Comparison of ENCODE assay signal across 8 cellular contexts in the genomic region with DNA sequence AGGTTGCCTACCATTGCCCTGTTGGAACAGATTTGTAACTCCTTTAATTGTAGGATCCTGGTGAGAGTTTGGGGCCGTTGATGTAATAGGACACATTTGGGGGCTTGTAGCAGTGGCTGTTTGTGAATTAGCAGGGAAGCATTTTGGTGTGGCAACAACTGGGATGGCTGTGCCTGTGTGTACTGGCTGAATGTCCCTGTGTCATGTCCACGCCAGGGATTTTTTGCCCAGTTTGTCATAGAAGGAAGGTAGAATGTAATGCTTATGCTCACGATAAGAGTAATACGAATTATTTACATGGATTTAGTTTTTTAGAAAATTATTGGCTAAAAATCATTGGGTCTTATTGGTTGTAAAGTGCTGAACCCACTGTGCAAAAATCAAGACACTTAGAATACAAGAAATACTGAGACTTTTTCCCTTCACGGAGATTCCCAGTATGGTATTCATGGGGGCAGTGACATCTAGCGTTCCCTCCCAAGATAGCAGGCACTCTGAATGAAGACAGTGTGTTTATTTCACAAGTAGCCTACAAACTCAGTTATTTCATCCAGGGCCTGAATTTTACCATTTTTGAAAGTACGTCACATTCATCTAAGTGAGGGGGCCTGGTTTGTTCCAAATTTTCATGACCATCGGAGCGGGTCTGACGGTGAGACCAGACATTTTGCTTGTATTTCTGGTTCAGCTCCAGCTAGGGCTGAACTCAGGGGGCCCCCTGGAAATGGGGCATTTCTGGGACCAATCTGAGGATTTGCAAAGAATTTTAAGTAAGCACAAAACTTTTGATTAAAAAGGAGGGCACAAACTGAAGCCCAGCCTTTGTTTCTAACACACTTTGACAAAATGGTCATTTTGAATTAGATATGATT.
DNase-seq lines count a peak whose midpoint lies in the region; ATAC-seq and TF ChIP-seq lines count a peak whose summit lies in the region.

No MANE protein-coding gene starts in this region.

- ATAC-seq in GM21529 (IDR thresholded peaks at IDR 0.05; ENCODE audit: unreplicated experiment) (peak; percentile 53), left lobe of liver (peak; percentile 96), upper lobe of left lung (ENCODE audit: low FRiP score in 2 of 2) (peak in 1 of 2 donors; percentile 77), GM21528 (IDR thresholded peaks at IDR 0.05; ENCODE audit: low FRiP score, unreplicated experiment) (no peak)

- H3K27me3 ChIP-seq in upper lobe of left lung: no peaks in the 10 kb centered on the region

- 45 to 49% methylated on average over 10 of the region's 10 CpGs for WGBS in upper lobe of left lung, 2 donors

- no peak for TF ChIP-seq EP300 in upper lobe of left lung (IDR thresholded peaks at IDR 0.05)

- no peaks in the 10 kb centered on the region for H3K36me3 ChIP-seq in upper lobe of left lung

- H3K4me3 ChIP-seq in upper lobe of left lung: no peak overlapping the region

- DNase-seq in DMS114 treated with DMSO at 0.1 percent for 48 hours (lab: John Stamatoyannopoulos, UW; ENCODE audit: unreplicated experiment) (peak; percentile 45), NOMO-1 treated with DMSO at 0.1 percent for 48 hours (lab: John Stamatoyannopoulos, UW; ENCODE audit: unreplicated experiment) (peak; percentile 61), cerebellum (ENCODE audit: low spot score) (peak; percentile 69), left lobe of liver (ENCODE audit: low spot score) (no peak), upper lobe of left lung (no peak), NCI-H2029 treated with DMSO at 0.1 percent for 48 hours (lab: John Stamatoyannopoulos, UW) (no peak)

- no peaks in the 10 kb centered on the region for H3K9me3 ChIP-seq in upper lobe of left lung

- no peak overlapping the region for H3K27ac ChIP-seq in upper lobe of left lung

- TF ChIP-seq POLR2A in upper lobe of left lung (IDR thresholded peaks at IDR 0.05): no peak

- peak in 5 of 6 experiments; percentile 37 to 68 (median 47) for TF ChIP-seq CTCF in upper lobe of left lung (IDR thresholded peaks at IDR 0.05)

- peaks cover 0 to 3% (median 0%) of the 10 kb centered on the region in 4 donors for H3K4me1 ChIP-seq in upper lobe of left lung

Comparison
In these comparisons a context has a peak if more than half of its experiments do, and no peak if none do; other contexts are left out.
1. DNase-seq: peak in DMS114 treated with DMSO at 0.1 percent for 48 hours (single experiment), NOMO-1 treated with DMSO at 0.1 percent for 48 hours (single experiment) and cerebellum (single experiment); none in left lobe of liver (single experiment), upper lobe of left lung (0 of 2) and NCI-H2029 treated with DMSO at 0.1 percent for 48 hours (single experiment).